Comparison of ENCODE assay signal across 2 cellular contexts in the genomic region with DNA sequence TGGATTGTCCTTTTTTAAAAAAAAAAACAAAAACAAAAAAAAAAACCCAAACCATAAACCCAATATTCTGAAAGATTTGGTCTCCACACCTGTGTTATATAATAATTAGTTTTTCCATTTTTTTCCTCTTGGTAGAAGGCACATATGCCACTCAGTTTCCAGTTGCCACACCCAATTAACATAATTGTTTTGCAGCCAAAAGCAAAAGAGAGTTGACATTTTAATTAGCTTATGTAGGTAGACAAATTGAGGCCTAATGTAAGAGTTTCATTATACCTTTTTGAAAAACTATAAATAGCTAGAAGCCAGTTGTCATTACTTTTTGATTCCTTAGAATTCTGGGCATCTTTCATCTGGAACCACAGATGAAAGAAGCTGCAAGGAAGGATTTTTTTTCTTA.
TF ChIP-seq lines count a peak whose summit lies in the region.

No MANE protein-coding gene starts in this region.

TF ChIP-seq in HEK293, 187 proteins besides CTCF, POLR2A, EP300 and RAD21 (continued from another document):
- TF ChIP-seq ZNF324 (tag by site-specific recombination; IDR thresholded peaks at IDR 0.05) (no peak), ZNF366 (tag by site-specific recombination; conservative IDR thresholded peaks at IDR 0.05) (no peak), ZNF311 (tag by site-specific recombination; IDR thresholded peaks at IDR 0.05; ENCODE audit: borderline replicate concordance) (no peak)

TF ChIP-seq in SK-N-SH treated with all-trans-retinoic acid at 6 μM for 48 hours, 23 proteins besides CTCF, POLR2A, EP300 and RAD21 (continued from another document):
- TF ChIP-seq, protein P1, sequence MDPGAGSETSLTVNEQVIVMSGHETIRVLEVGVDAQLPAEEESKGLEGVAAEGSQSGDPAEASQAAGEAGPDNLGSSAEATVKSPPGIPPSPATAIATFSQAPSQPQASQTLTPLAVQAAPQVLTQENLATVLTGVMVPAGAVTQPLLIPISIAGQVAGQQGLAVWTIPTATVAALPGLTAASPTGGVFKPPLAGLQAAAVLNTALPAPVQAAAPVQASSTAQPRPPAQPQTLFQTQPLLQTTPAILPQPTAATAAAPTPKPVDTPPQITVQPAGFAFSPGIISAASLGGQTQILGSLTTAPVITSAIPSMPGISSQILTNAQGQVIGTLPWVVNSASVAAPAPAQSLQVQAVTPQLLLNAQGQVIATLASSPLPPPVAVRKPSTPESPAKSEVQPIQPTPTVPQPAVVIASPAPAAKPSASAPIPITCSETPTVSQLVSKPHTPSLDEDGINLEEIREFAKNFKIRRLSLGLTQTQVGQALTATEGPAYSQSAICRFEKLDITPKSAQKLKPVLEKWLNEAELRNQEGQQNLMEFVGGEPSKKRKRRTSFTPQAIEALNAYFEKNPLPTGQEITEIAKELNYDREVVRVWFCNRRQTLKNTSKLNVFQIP (CRISPR knock-in tag; IDR thresholded peaks at IDR 0.05; ENCODE audit: borderline replicate concordance, low read depth), result no peak
- TF ChIP-seq TOX (CRISPR knock-in tag; IDR thresholded peaks at IDR 0.05; ENCODE audit: borderline replicate concordance), result no peak
- no peak for TF ChIP-seq ZNF565 (CRISPR knock-in tag; conservative IDR thresholded peaks at IDR 0.05; ENCODE audit: low read depth)
- TF ChIP-seq, protein P2, sequence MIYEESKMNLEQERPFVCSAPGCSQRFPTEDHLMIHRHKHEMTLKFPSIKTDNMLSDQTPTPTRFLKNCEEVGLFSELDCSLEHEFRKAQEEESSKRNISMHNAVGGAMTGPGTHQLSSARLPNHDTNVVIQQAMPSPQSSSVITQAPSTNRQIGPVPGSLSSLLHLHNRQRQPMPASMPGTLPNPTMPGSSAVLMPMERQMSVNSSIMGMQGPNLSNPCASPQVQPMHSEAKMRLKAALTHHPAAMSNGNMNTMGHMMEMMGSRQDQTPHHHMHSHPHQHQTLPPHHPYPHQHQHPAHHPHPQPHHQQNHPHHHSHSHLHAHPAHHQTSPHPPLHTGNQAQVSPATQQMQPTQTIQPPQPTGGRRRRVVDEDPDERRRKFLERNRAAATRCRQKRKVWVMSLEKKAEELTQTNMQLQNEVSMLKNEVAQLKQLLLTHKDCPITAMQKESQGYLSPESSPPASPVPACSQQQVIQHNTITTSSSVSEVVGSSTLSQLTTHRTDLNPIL (CRISPR knock-in tag; IDR thresholded peaks at IDR 0.05; ENCODE audit: low read depth), result no peak
- TF ChIP-seq ESRRG (CRISPR knock-in tag; IDR thresholded peaks at IDR 0.05), result no peak
